In the genomic region with DNA sequence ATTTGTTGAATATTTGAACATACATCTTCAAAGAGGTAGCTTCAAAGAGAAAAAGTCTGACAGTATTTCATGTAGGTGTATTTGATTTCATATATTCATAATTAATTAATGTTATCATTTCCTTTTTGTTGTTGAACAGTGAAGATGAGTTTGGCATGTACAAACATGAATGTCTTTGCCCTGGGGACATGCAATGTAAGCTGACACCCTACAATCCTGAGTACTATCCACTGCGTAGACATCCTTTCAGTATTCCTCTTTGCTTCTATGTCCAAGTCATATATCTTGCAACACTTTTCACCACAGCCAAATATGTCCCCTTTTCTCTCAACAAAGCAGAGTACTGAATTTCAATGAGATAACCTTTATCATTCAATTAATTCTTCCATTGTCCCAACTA, we compare ENCODE assay signal across 14 cellular contexts.
DNase-seq lines count a peak whose midpoint lies in the region; ATAC-seq and TF ChIP-seq lines count a peak whose summit lies in the region.
"Had no signal": no experiment of that assay in that cellular context is flagged by ENCODE, and none has a peak within 500 bp of the region (broad histone marks: within the 10 kb centered on the region; RNA-seq: fewer than 3 reads in every experiment).

No MANE protein-coding gene starts in this region.

- DNase-seq in NCI-H510A treated with DMSO at 0.1 percent for 48 hours (lab: John Stamatoyannopoulos, UW) (peak; percentile 16), NCI-H510A (lab: John Stamatoyannopoulos, UW) (no peak), M059J (ENCODE audit: low read depth) (peak; percentile 25), RWPE2 (ENCODE audit: low spot score) (no peak), iris pigment epithelial cell (ENCODE audit: low read depth) (peak; percentile 4), OCI-M2 (lab: John Stamatoyannopoulos, UW; ENCODE audit: unreplicated experiment) (no peak)
- DNase-seq: NCI-H1048, NCI-H1694 treated with DMSO at 0.1 percent for 48 hours, NCI-H82, T-helper 9 cell had no signal

- H3K36me3 ChIP-seq in RWPE2 (ENCODE audit: low read depth) = no peaks in the 10 kb centered on the region
- H3K36me3 ChIP-seq: SJCRH30 had no signal

- peak; percentile 91 for ATAC-seq in RWPE2 (ENCODE audit: low read depth)
- ATAC-seq in HG02884 (IDR thresholded peaks at IDR 0.05; ENCODE audit: unreplicated experiment) = no peak
- ATAC-seq in HG02642 (IDR thresholded peaks at IDR 0.05; ENCODE audit: poor library complexity, unreplicated experiment) = no peak
- ATAC-seq: A549 had no signal

- no peaks in the 10 kb centered on the region for H3K9me3 ChIP-seq in RWPE2 (ENCODE audit: severe bottlenecking)
- H3K9me3 ChIP-seq: A549, SJCRH30 had no signal

- no peak overlapping the region for H3K27ac ChIP-seq in RWPE2 (ENCODE audit: poor library complexity, severe bottlenecking)
- H3K27ac ChIP-seq: A549, SJCRH30 had no signal

- no peaks in the 10 kb centered on the region for H3K27me3 ChIP-seq in RWPE2 (ENCODE audit: insufficient read depth, poor library complexity, severe bottlenecking)
- H3K27me3 ChIP-seq: SJCRH30 had no signal

- TF ChIP-seq CTCF in RWPE2 (IDR thresholded peaks at IDR 0.05; ENCODE audit: poor library complexity, severe bottlenecking) = no peak

- H3K4me3 ChIP-seq in RWPE2 (ENCODE audit: severe bottlenecking) = no peak overlapping the region
- H3K4me3 ChIP-seq: A549, SJCRH30 had no signal

- H3K4me1 ChIP-seq in RWPE2 (ENCODE audit: insufficient read depth, poor library complexity, severe bottlenecking) = peaks cover 9% of the 10 kb centered on the region
- H3K4me1 ChIP-seq: A549, SJCRH30 had no signal

Comparison
In these comparisons a context has a peak if more than half of its experiments do, and no peak if none do; other contexts are left out.
1. DNase-seq: peak in NCI-H510A treated with DMSO at 0.1 percent for 48 hours (single experiment), M059J (single experiment) and iris pigment epithelial cell (single experiment); none in NCI-H510A (single experiment), RWPE2 (single experiment) and OCI-M2 (single experiment).